8 cellular contexts compared by ENCODE assay signal in genomic region chr13:64266024-64266423, GRCh38.
"Had no signal": no experiment of that assay in that cellular context is flagged by ENCODE, and none has a peak within 500 bp of the region (broad histone marks: within the 10 kb centered on the region; RNA-seq: fewer than 3 reads in every experiment).

No MANE protein-coding gene starts in this region.

- H3K36me3 Mint-ChIP-seq: IgD-negative memory B cell had no signal

- H2AFZ ChIP-seq: GM23338 had no signal

- H3K4me1 Mint-ChIP-seq: GM23338, IgD-negative memory B cell had no signal

- H3K4me2 ChIP-seq: GM23338 had no signal

- H3K36me3 ChIP-seq: HAP-1 had no signal

- H3K27ac ChIP-seq: HL-60 had no signal

- H3K27ac Mint-ChIP-seq: GM23338, HFFc6, IgD-negative memory B cell had no signal

- H3K4me1 ChIP-seq: HAP-1 had no signal

- DNase-seq: H7, HFFc6, KG1 had no signal

- H3K4me3 ChIP-seq: GM23338, HAP-1 had no signal

- ATAC-seq: GM23338, HCT116 had no signal

- H3K4me3 Mint-ChIP-seq: GM23338, HFFc6, IgD-negative memory B cell had no signal

- H3K27me3 Mint-ChIP-seq: IgD-negative memory B cell had no signal
